Comparison of ENCODE assay signal across 8 cellular contexts in the genomic region with DNA sequence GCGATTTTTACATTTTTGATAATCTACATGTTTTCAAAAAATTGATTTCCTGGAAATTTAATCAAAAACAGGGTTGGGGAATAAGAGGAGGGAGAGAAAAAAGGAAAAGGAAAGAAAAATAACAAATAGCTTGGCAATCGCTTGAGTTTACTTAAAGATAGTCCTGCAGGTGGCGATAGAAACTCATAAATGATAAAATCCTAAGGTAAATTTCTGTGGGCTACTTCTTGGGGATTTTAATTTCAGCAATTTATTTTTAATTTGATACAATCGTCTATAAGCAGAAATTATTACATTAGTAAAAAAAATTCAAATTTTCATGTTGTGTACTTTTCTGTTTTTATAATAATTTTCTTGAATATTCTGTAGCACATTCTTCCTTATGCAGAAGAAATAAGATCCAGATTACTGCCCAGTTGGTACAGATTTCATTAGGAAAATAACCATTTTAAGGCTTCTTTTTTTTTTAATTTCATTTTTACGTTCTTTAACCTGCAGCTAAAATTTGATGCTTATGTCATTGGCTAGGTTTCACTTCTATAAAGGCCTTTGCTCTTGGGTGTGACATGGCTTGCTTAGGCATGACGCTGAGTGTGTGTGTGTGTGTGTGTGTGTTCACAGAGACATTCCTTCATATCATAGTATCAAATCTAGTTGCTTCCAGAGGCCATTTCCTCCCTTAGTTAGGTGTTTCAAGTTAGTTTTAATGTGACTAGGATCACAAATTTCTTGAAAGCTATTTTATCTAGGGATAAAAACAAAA.
DNase-seq lines count a peak whose midpoint lies in the region; TF ChIP-seq lines count a peak whose summit lies in the region.

No MANE protein-coding gene starts in this region.

- H3K56ac ChIP-seq in H9 (ENCODE audit: insufficient read length, low read depth, low read length): no peak overlapping the region

- H3K79me1 ChIP-seq in H9 (ENCODE audit: insufficient read depth, low read depth, low read length, poor library complexity, severe bottlenecking): no peaks in the 10 kb centered on the region

- peak; percentile 0 for DNase-seq in EL
- no peak for DNase-seq in H9
- DNase-seq in NCI-H526 treated with DMSO at 0.1 percent for 48 hours (lab: John Stamatoyannopoulos, UW): peak; percentile 22
- peak; percentile 51 for DNase-seq in epithelial cell of esophagus (ENCODE audit: low read depth)
- DNase-seq in renal cortical epithelial cell (ENCODE audit: low read depth): peak; percentile 37
- DNase-seq in islet precursor cell: no peak
- no peak for DNase-seq in activated gamma-delta T cell (lab: John Stamatoyannopoulos, UW)
- no peak for DNase-seq in T-helper 9 cell

- no peaks in the 10 kb centered on the region for H3K27me3 ChIP-seq in H9 (ENCODE audit: insufficient read depth, low read length)

- WGBS in H9 (ENCODE audit: extremely low coverage, insufficient read length, low lambda C conversion rate): no CpG with 5 or more reads among the region's 6 CpGs

- no peaks in the 10 kb centered on the region for H3K9me3 ChIP-seq in H9 (ENCODE audit: control insufficient read depth, low read depth, low read length)

- H3K4ac ChIP-seq in H9 (ENCODE audit: low read depth, low read length): no peak overlapping the region

- H2BK20ac ChIP-seq in H9 (ENCODE audit: low read depth, low read length, poor library complexity, severe bottlenecking): no peak overlapping the region

- no peak overlapping the region for H2AFZ ChIP-seq in H9 (ENCODE audit: low read length)

- no peak overlapping the region for H3K27ac ChIP-seq in H9 (ENCODE audit: insufficient read length, low read depth, low read length)

- no peaks in the 10 kb centered on the region for H4K20me1 ChIP-seq in H9 (ENCODE audit: control insufficient read depth, insufficient read depth, insufficient read length)

- no peaks in the 10 kb centered on the region for H3K36me3 Mint-ChIP-seq in H9 (ENCODE audit: insufficient read depth in 1 of 3, low read depth in 3 of 3)

- no peak overlapping the region for H2BK12ac ChIP-seq in H9 (ENCODE audit: insufficient read length, low read depth, low read length)

- H2AK5ac ChIP-seq in H9 (ENCODE audit: insufficient read length, low read length): no peak overlapping the region

- TF ChIP-seq CTCF in H9 (conservative IDR thresholded peaks at IDR 0.05) (peak; percentile 76), epithelial cell of esophagus (IDR thresholded peaks at IDR 0.05; ENCODE audit: insufficient read depth, low read depth, low read length, missing control alignments) (peak; percentile 53)

- H2BK15ac ChIP-seq in H9 (ENCODE audit: low read depth, low read length): no peak overlapping the region

- H3K27me3 Mint-ChIP-seq in H9 (ENCODE audit: low read depth): no peaks in the 10 kb centered on the region

- no peak overlapping the region for H3K4me3 Mint-ChIP-seq in H9

- H3K14ac ChIP-seq in H9 (ENCODE audit: insufficient read depth, low read length): no peak overlapping the region

- H3K18ac ChIP-seq in H9 (ENCODE audit: insufficient read length, low read depth, low read length): no peak overlapping the region

- no peak overlapping the region for H3K27ac Mint-ChIP-seq in H9

- peaks cover 0 to 6% of the 10 kb centered on the region in 2 experiments; a peak in 3 of 4 replicates for H3K4me1 Mint-ChIP-seq in H9

- H4K91ac ChIP-seq in H9 (ENCODE audit: insufficient read length, low read depth, low read length): no peak overlapping the region

- no peak overlapping the region for H4K5ac ChIP-seq in H9 (ENCODE audit: insufficient read length, low read depth, low read length)

- H2BK120ac ChIP-seq in H9 (ENCODE audit: low read depth, low read length, poor library complexity, severe bottlenecking): no peak overlapping the region

- no peaks in the 10 kb centered on the region for H3K23me2 ChIP-seq in H9 (ENCODE audit: insufficient read length, low read depth, low read length, poor library complexity, severe bottlenecking)

- no peaks in the 10 kb centered on the region; the same call in 1 of the 2 replicates for H3K4me1 ChIP-seq in H9 (ENCODE audit: insufficient read depth, low read length)

- no peak overlapping the region for H2BK5ac ChIP-seq in H9 (ENCODE audit: insufficient read length, low read length)

- H3K4me3 ChIP-seq in epithelial cell of esophagus (ENCODE audit: low read length): no peak overlapping the region

- H3K23ac ChIP-seq in H9 (ENCODE audit: insufficient read length, low read depth, low read length): no peak overlapping the region

- H3K9ac ChIP-seq in H9 (ENCODE audit: extremely low read depth, insufficient read length, low read length): no peak overlapping the region

- H3K9me3 Mint-ChIP-seq in H9: no peaks in the 10 kb centered on the region

- no peak overlapping the region for H3T11ph ChIP-seq in H9 (ENCODE audit: low read length)

- no peaks in the 10 kb centered on the region for H3K79me2 ChIP-seq in H9 (ENCODE audit: insufficient read depth, low read length)

- no peak overlapping the region for H4K8ac ChIP-seq in H9 (replicated peaks; ENCODE audit: insufficient read length, low read depth, low read length)

- H3K4me2 ChIP-seq in H9 (ENCODE audit: insufficient read depth, insufficient read length, low read length): no peak overlapping the region

Comparison
In these comparisons a context has a peak if more than half of its experiments do, and no peak if none do; other contexts are left out.
1. DNase-seq: peak in EL (single experiment), NCI-H526 treated with DMSO at 0.1 percent for 48 hours (single experiment), epithelial cell of esophagus (single experiment) and renal cortical epithelial cell (single experiment); none in H9 (single experiment), islet precursor cell (single experiment), activated gamma-delta T cell (single experiment) and T-helper 9 cell (single experiment).